ENCODE assay signal across 1 cellular context in the genomic region with DNA sequence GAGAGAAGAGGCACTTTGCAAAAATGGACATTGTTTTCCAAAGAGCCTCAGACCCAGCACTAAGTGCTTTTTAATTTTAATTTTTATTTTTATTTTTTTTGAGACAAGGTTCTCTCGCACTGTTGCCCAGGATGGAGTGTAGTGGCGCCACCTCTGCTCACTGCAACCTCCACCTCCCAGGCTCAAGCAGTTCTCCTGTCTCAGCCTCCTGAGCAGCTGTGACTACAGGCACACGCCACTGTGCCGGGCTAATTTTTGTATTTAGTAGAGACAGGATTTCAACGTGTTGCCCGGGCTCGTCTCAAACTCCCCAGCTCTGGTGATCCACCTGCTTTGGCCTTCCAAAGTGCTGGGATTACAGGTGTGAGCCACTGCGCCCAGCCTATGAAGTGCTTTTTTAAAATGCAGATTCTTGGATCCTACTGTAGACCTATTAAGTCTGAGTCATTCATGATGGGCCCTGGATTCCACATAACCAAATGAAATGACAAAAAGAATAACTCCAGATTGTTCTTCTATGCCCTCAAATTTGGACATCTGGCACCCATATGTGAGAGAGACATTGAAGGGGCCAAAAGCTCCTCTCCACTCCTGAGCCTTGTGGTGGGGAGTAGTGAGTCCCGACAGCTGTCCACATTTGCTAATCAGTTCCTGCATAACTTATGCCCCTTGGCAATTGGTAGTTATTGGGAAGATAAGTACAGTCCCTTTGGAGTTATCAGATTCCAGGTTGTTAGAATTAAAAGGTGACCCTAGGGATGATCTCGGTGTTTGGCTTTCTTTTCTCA.
TF ChIP-seq lines count a peak whose summit lies in the region.

No MANE protein-coding gene starts in this region.

TF ChIP-seq in SK-N-SH, 30 proteins besides CTCF, POLR2A, EP300 and RAD21:
- TF ChIP-seq MAX (IDR thresholded peaks at IDR 0.05; ENCODE audit: low read depth) (peak; percentile 30; the same call in 1 of the 2 replicates), MEF2A (IDR thresholded peaks at IDR 0.05; ENCODE audit: borderline replicate concordance, low read depth) (no peak), YY1 (IDR thresholded peaks at IDR 0.05; ENCODE audit: low read depth) (no peak), JUND (IDR thresholded peaks at IDR 0.05) (peak; percentile 67), NFIC (IDR thresholded peaks at IDR 0.05; ENCODE audit: borderline replicate concordance) (peak; percentile 38; the same call in 1 of the 2 replicates), GATA2 (CRISPR knock-in tag; IDR thresholded peaks at IDR 0.05) (peak; percentile 98), RCOR1 (IDR thresholded peaks at IDR 0.05; ENCODE audit: low read length) (peak; percentile 89; the same call in 1 of the 2 replicates), TCF12 (IDR thresholded peaks at IDR 0.05) (peak; percentile 99), TAF1 (IDR thresholded peaks at IDR 0.05; ENCODE audit: borderline replicate concordance, low read depth, low read length) (no peak), RXRA (IDR thresholded peaks at IDR 0.05; ENCODE audit: borderline replicate concordance, low read depth) (no peak), SIN3A (IDR thresholded peaks at IDR 0.05; ENCODE audit: borderline replicate concordance, low read depth, low read length) (peak; percentile 34; the same call in 1 of the 2 replicates), POLR2AphosphoS5 (IDR thresholded peaks at IDR 0.05; ENCODE audit: low read depth, low read length) (peak; percentile 75), TEAD4 (IDR thresholded peaks at IDR 0.05; ENCODE audit: borderline replicate concordance, insufficient read depth) (peak; percentile 54; the same call in 1 of the 2 replicates), CHD2 (IDR thresholded peaks at IDR 0.05; ENCODE audit: low read length, partially characterized antibody) (peak; percentile 80), GABPA (IDR thresholded peaks at IDR 0.05; ENCODE audit: low read depth) (no peak), FOSL2 (IDR thresholded peaks at IDR 0.05; ENCODE audit: borderline replicate concordance, low read depth) (peak; percentile 70; the same call in 1 of the 2 replicates)
- TF ChIP-seq, protein P1, sequence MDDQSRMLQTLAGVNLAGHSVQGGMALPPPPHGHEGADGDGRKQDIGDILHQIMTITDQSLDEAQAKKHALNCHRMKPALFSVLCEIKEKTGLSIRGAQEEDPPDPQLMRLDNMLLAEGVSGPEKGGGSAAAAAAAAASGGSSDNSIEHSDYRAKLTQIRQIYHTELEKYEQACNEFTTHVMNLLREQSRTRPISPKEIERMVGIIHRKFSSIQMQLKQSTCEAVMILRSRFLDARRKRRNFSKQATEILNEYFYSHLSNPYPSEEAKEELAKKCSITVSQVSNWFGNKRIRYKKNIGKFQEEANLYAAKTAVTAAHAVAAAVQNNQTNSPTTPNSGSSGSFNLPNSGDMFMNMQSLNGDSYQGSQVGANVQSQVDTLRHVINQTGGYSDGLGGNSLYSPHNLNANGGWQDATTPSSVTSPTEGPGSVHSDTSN (IDR thresholded peaks at IDR 0.05), result peak; percentile 76
- TF ChIP-seq, protein P2, sequence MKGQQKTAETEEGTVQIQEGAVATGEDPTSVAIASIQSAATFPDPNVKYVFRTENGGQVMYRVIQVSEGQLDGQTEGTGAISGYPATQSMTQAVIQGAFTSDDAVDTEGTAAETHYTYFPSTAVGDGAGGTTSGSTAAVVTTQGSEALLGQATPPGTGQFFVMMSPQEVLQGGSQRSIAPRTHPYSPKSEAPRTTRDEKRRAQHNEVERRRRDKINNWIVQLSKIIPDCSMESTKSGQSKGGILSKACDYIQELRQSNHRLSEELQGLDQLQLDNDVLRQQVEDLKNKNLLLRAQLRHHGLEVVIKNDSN (IDR thresholded peaks at IDR 0.05; ENCODE audit: borderline replicate concordance, low read depth), result no peak
